In the genomic region with DNA sequence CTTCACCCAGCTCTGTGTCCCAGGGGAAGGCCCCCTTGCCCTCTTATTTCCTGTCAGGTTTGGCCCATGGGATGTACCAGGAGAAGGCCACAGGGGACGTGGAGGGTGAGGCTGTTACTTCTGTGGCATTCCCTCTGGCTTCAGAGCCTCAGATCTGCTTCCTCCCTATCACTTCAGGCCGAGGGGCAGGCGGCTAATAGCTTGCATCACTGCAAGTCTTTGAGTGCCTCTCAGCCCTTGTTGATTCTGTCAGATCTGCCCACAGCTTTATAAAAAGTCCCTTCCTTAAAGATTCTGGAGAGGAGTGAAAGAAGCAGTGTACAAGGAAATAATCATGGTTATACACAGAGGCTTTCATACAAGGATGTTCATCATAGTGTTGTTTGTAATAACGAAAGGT, we compare ENCODE assay signal across 1 cellular context.
TF ChIP-seq lines count a peak whose summit lies in the region.

No MANE protein-coding gene starts in this region.

TF ChIP-seq in H1, 55 proteins besides CTCF, POLR2A, EP300 and RAD21 (continued from another document):
- TF ChIP-seq SIRT6 (IDR thresholded peaks at IDR 0.05; ENCODE audit: low read length) (no peak), TCF12 (IDR thresholded peaks at IDR 0.05; ENCODE audit: low read depth, low read length) (no peak), CTBP2 (IDR thresholded peaks at IDR 0.05; ENCODE audit: borderline replicate concordance, insufficient read depth, insufficient read length, low read length) (no peak), SP1 (IDR thresholded peaks at IDR 0.05; ENCODE audit: low read depth, low read length) (no peak)
- TF ChIP-seq, protein P1, sequence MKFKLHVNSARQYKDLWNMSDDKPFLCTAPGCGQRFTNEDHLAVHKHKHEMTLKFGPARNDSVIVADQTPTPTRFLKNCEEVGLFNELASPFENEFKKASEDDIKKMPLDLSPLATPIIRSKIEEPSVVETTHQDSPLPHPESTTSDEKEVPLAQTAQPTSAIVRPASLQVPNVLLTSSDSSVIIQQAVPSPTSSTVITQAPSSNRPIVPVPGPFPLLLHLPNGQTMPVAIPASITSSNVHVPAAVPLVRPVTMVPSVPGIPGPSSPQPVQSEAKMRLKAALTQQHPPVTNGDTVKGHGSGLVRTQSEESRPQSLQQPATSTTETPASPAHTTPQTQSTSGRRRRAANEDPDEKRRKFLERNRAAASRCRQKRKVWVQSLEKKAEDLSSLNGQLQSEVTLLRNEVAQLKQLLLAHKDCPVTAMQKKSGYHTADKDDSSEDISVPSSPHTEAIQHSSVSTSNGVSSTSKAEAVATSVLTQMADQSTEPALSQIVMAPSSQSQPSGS (IDR thresholded peaks at IDR 0.05; ENCODE audit: low read length): no peak
